In the genomic region with DNA sequence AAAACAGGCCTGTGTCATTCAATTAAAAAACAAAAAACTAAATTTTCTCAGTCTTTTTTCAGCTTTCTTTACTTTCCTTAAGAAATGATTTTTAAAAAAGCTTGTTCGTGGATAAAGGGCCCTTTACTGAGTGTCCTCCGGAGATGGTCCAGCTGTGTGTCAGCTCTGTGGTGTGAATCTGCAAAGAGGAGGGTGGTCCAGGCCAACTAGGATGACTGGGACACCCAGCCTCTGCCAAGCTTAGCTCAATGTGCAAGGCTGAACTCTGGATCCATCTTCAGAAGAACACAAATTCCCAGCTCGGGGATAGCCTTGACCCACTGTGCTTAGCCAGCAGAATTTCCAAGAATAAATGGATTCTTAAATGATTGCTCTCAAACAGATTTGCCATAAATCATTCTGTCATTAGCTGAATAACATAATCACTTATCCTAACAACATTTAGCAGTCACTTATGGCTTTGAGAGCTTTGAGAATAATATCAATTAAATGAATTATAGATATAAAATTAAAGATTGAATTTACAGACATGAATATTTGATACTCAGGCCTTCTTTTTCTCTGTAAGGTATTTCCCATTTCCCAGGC, we compare ENCODE assay signal across 25 cellular contexts. TPM values are rescaled to one million over a fixed set of nuclear protein-coding genes. Genes with fewer than 3 reads are reported as not detected.
A peak's percentile ranks its signal among the peaks of the same experiment; 100 is the strongest.
DNase-seq lines count a peak whose midpoint lies in the region; ATAC-seq, FAIRE-seq and TF ChIP-seq lines count a peak whose summit lies in the region.
"Had no signal": no experiment of that assay in that cellular context is flagged by ENCODE, and none has a peak within 500 bp of the region (broad histone marks: within the 10 kb centered on the region; RNA-seq: fewer than 3 reads in every experiment).

No MANE protein-coding gene starts in this region.

- no peak overlapping the region for H3K14ac ChIP-seq in neuronal stem cell (ENCODE audit: low read length)

- H3K4me3 ChIP-seq in heart right ventricle (no peak overlapping the region), kidney (ENCODE audit: low read length in 2 of 2) (no peak overlapping the region), neuronal stem cell (ENCODE audit: low read length in 2 of 2) (no peak overlapping the region)

- H2BK15ac ChIP-seq in neuronal stem cell (ENCODE audit: low read length), result no peak overlapping the region

- no peak overlapping the region for H2BK120ac ChIP-seq in neuronal stem cell (ENCODE audit: low read depth, low read length)

- no peak overlapping the region for H3K23ac ChIP-seq in neuronal stem cell (ENCODE audit: low read depth, low read length, poor library complexity)

- no peak overlapping the region for H2BK12ac ChIP-seq in neuronal stem cell (ENCODE audit: low read length)

- no peak overlapping the region for H3K27ac ChIP-seq in heart right ventricle
- H3K27ac ChIP-seq in kidney (ENCODE audit: low read depth in 2 of 2, low read length in 2 of 2), result no peak overlapping the region
- no peak overlapping the region for H3K27ac ChIP-seq in neuronal stem cell (replicated peaks; ENCODE audit: low read length)
- no peak overlapping the region for H3K27ac ChIP-seq in foreskin keratinocyte

- no peak overlapping the region for H4K8ac ChIP-seq in neuronal stem cell (ENCODE audit: low read depth, low read length)

- no peak overlapping the region for H2AK5ac ChIP-seq in neuronal stem cell (ENCODE audit: low read depth, low read length)

- H3K4me2 ChIP-seq in neuronal stem cell (ENCODE audit: insufficient read depth, low read length, poor library complexity, severe bottlenecking), result no peak overlapping the region

- peaks cover 0 to 6% (median 0%) of the 10 kb centered on the region in 7 donors for H3K27me3 ChIP-seq in heart right ventricle
- H3K27me3 ChIP-seq in neuronal stem cell (ENCODE audit: control insufficient read depth in 3 of 3, insufficient read depth in 3 of 3, low read depth in 1 of 3, low read length in 3 of 3), result no peaks in the 10 kb centered on the region
- no peaks in the 10 kb centered on the region for H3K27me3 ChIP-seq in foreskin keratinocyte

- WGBS in heart right ventricle, 2 donors, result 72 to 73% methylated on average over 3 of the region's 3 CpGs
- no CpG with 5 or more reads among the region's 3 CpGs for WGBS in neuronal stem cell (ENCODE audit: extremely low coverage in 2 of 2, insufficient read length in 2 of 2, insufficient replicate concordance in 1 of 2), 2 donors

- H3K9me3 ChIP-seq in heart right ventricle (peaks cover 0 to 5% (median 0%) of the 10 kb centered on the region in 11 donors), kidney (ENCODE audit: control insufficient read depth in 1 of 2, low read length in 2 of 2) (no peaks in the 10 kb centered on the region), neuronal stem cell (replicated peaks in 1 of 2; ENCODE audit: control insufficient read depth in 2 of 2, insufficient read depth in 1 of 2, low read depth in 1 of 2, low read length in 2 of 2) (peaks cover 0 to 4% of the 10 kb centered on the region in 2 donors)

- peak overlapping the region; percentile 46 for H2AFZ ChIP-seq in neuronal stem cell (ENCODE audit: low read length)

- no peaks in the 10 kb centered on the region for H3K36me3 ChIP-seq in heart right ventricle
- H3K36me3 ChIP-seq in kidney (ENCODE audit: control insufficient read depth in 1 of 2, insufficient read depth in 2 of 2, low read length in 2 of 2), result no peaks in the 10 kb centered on the region
- H3K36me3 ChIP-seq in neuronal stem cell (replicated peaks in 1 of 2; ENCODE audit: control insufficient read depth in 2 of 2, insufficient read depth in 2 of 2, low read length in 2 of 2), result no peaks in the 10 kb centered on the region

- H3K9ac ChIP-seq in kidney (ENCODE audit: low read length in 2 of 2), result no peak overlapping the region
- H3K9ac ChIP-seq in neuronal stem cell (ENCODE audit: low read depth, low read length, poor library complexity), result no peak overlapping the region

- intact Hi-C loops in left ventricle myocardium superior (cut with micrococcal nuclease), result no loop called here
- intact Hi-C loops in heart right ventricle (cut with DNase I), result no loop called here
- intact Hi-C loops in kidney (cut with DNase I), result no loop called here

- H2BK5ac ChIP-seq in neuronal stem cell (ENCODE audit: low read length), result no peak overlapping the region

- no peaks in the 10 kb centered on the region for H3K4me1 ChIP-seq in heart right ventricle
- H3K4me1 ChIP-seq in kidney (ENCODE audit: control insufficient read depth in 1 of 2, insufficient read depth in 1 of 2, low read depth in 1 of 2, low read length in 2 of 2), result no peaks in the 10 kb centered on the region
- peaks cover 6% of the 10 kb centered on the region in 2 donors for H3K4me1 ChIP-seq in neuronal stem cell (ENCODE audit: control insufficient read depth in 2 of 2, insufficient read depth in 1 of 2, low read depth in 1 of 2, low read length in 2 of 2)
- H3K4me1 ChIP-seq in foreskin keratinocyte, result no peaks in the 10 kb centered on the region

- ATAC-seq in left ventricle myocardium superior, result peak; percentile 51
- no peak for ATAC-seq in heart right ventricle
- ATAC-seq in foreskin keratinocyte, result no peak
- no peak for ATAC-seq in HG03039 (IDR thresholded peaks at IDR 0.05; ENCODE audit: unreplicated experiment)
- ATAC-seq: HCT116 had no signal

- TF ChIP-seq CTCF in heart right ventricle (IDR thresholded peaks at IDR 0.05), result no peak
- no peak for TF ChIP-seq CTCF in kidney (IDR thresholded peaks at IDR 0.05; ENCODE audit: borderline replicate concordance, extremely low read depth, insufficient read depth)
- no peak for TF ChIP-seq CTCF in foreskin keratinocyte (conservative IDR thresholded peaks at IDR 0.05)

- H3K18ac ChIP-seq in neuronal stem cell (ENCODE audit: low read length), result no peak overlapping the region

- DNase-seq in left ventricle myocardium superior (peak; percentile 35), heart right ventricle (no peak), kidney (peak; percentile 41), neuronal stem cell (ENCODE audit: low spot score) (no peak), foreskin keratinocyte (no peak), frontal cortex (ENCODE audit: low spot score in 2 of 2) (no peak)
- DNase-seq: CD4-positive, CD25-positive, alpha-beta regulatory T cell; EL; GF-D8; KBM-7; MM.1S; NCI-H1048; NCI-H1436 treated with DMSO at 0.1 percent for 48 hours; NCI-H1930; NCI-H226; NCI-H510A treated with DMSO at 0.1 percent for 48 hours; NCI-H774; OCI-M1 had no signal

- no peaks in the 10 kb centered on the region for H3K79me1 ChIP-seq in neuronal stem cell (ENCODE audit: low read depth, low read length)

- H3K4ac ChIP-seq in neuronal stem cell (ENCODE audit: low read length), result no peak overlapping the region

- no peak overlapping the region for H4K91ac ChIP-seq in neuronal stem cell (ENCODE audit: low read depth, low read length, poor library complexity)

- FAIRE-seq in kidney (lab: Jason Lieb, UNC), result no peak
- FAIRE-seq in frontal cortex (lab: Jason Lieb, UNC), result no peak
- FAIRE-seq: GM19239, H1, RCC 7860 had no signal

RNA-seq across cellular contexts. Expression of a gene that starts 14.3 kb away (rescaled TPM):
- 2.4 TPM for total RNA-seq in left ventricle myocardium superior
- total RNA-seq in heart right ventricle, result 1 to 10 TPM; 1.1 to 2.8 (median 1.5) TPM
- polyA plus RNA-seq in heart right ventricle, result 1 to 10 TPM; 1.2 TPM
- 1.3 TPM for total RNA-seq in kidney
- 2.1 TPM for polyA plus RNA-seq in kidney (ENCODE audit: insufficient read depth, low read depth, low replicate concordance)
- polyA plus RNA-seq in neuronal stem cell (2013, experiment 1 of 2), result 0.04 TPM
- 0.04 TPM for polyA plus RNA-seq in neuronal stem cell (2013, experiment 2 of 2)
- total RNA-seq in foreskin keratinocyte, result 0.11 and 0.20 TPM in 2 replicates
- 0.03 and 0.10 TPM in 2 replicates for polyA plus RNA-seq in foreskin keratinocyte
- 0.41 TPM for total RNA-seq in frontal cortex
- total RNA-seq: SK-MEL-5 had no signal
- polyA plus RNA-seq: CD4-positive, CD25-positive, alpha-beta regulatory T cell had no signal

RNA-seq across cellular contexts. Expression of a gene that starts 36.0 kb away (rescaled TPM):
- 1.2 TPM for total RNA-seq in left ventricle myocardium superior
- 10 to 100 TPM in 1 of 10 donors, 1 to 10 TPM in 4, under 1 TPM in 3, not detected in 2; 0.45 to 40.8 (median 1.5) TPM for total RNA-seq in heart right ventricle
- 1 to 10 TPM; 1.5 to 2.6 TPM for polyA plus RNA-seq in heart right ventricle
- 8.2 TPM for total RNA-seq in kidney
- 2.4 TPM for polyA plus RNA-seq in kidney (ENCODE audit: insufficient read depth, low read depth, low replicate concordance)
- 0.46 TPM for polyA plus RNA-seq in neuronal stem cell (2013, experiment 1 of 2)
- polyA plus RNA-seq in neuronal stem cell (2013, experiment 2 of 2), result 0.61 TPM
- total RNA-seq in foreskin keratinocyte, result 3.0 and 3.2 TPM in 2 replicates
- polyA plus RNA-seq in foreskin keratinocyte, result 4.0 and 4.6 TPM in 2 replicates
- 4.5 TPM for total RNA-seq in frontal cortex

RNA-seq across cellular contexts. Expression of a gene that starts 48.3 kb away (rescaled TPM):
- total RNA-seq in left ventricle myocardium superior (0.40 TPM), heart right ventricle (under 1 TPM in 6 of 10 donors, not detected in 4; 0.09 to 0.26 (median 0.23) TPM), kidney (not detected), foreskin keratinocyte (0.07 and 0.20 TPM in 2 replicates), frontal cortex (under 0.01 TPM)
- polyA plus RNA-seq in heart right ventricle (under 1 TPM; 0.03 to 0.22 TPM), kidney (ENCODE audit: insufficient read depth, low read depth, low replicate concordance) (not detected), foreskin keratinocyte (0.12 and 0.13 TPM in 2 replicates)
- polyA plus RNA-seq in neuronal stem cell (2013, experiment 1 of 2), result not detected
- not detected for polyA plus RNA-seq in neuronal stem cell (2013, experiment 2 of 2)
- total RNA-seq: H1, SK-MEL-5 had no signal
- polyA plus RNA-seq: CD4-positive, CD25-positive, alpha-beta regulatory T cell; H1 had no signal

RNA-seq across cellular contexts. Expression of a gene that starts 56.4 kb away (rescaled TPM):
- total RNA-seq in left ventricle myocardium superior (0.32 TPM), heart right ventricle (under 1 TPM in 1 of 10 donors, not detected in 9; 0.26 TPM), kidney (not detected), foreskin keratinocyte (0.10 and 0.18 TPM in 2 replicates), frontal cortex (not detected)
- polyA plus RNA-seq in heart right ventricle (under 1 TPM; 0.09 to 0.22 TPM), kidney (ENCODE audit: insufficient read depth, low read depth, low replicate concordance) (0.60 TPM), foreskin keratinocyte (0.17 and 0.19 TPM in 2 replicates)
- polyA plus RNA-seq in neuronal stem cell (2013, experiment 1 of 2), result not detected
- not detected for polyA plus RNA-seq in neuronal stem cell (2013, experiment 2 of 2)
- total RNA-seq: CD4-positive, CD25-positive, alpha-beta regulatory T cell; H1 had no signal
- polyA plus RNA-seq: BJ; CD4-positive, CD25-positive, alpha-beta regulatory T cell; H1 had no signal

Comparison
In these comparisons a context has a peak if more than half of its experiments do, and no peak if none do; other contexts are left out.
1. DNase-seq: peak in left ventricle myocardium superior (single experiment) and kidney (single experiment); none in heart right ventricle (0 of 2), neuronal stem cell (single experiment), foreskin keratinocyte (0 of 2) and frontal cortex (0 of 2).